25 cellular contexts compared by ENCODE assay signal in genomic region chr7:100111914-100112313, GRCh38.
"Had no signal": no experiment of that assay in that cellular context is flagged by ENCODE, and none has a peak within 500 bp of the region (broad histone marks: within the 10 kb centered on the region; RNA-seq: fewer than 3 reads in every experiment).

No MANE protein-coding gene starts in this region.

- H3K4me3 ChIP-seq: hepatocyte, lung, neural progenitor cell, stomach, suprapubic skin, transverse colon had no signal

- H3K9me3 Mint-ChIP-seq: activated CD4-positive, alpha-beta T cell treated with anti-CD3 and anti-CD28 coated beads, Interleukin-2, amount 10 ng/mL, durations not matched to agents 7 days and 5 days; activated naive CD4-positive, alpha-beta T cell treated with anti-CD3 and anti-CD28 coated beads, Interleukin-2, amount 50 U/mL, for 72 hours; activated T-helper 1 cell treated with anti-CD3 and anti-CD28 coated beads, Interleukin-12 subunit alpha, Interleukin-12 subunit beta, Interleukin-2, Interleukin-4 antibody, amounts not matched to agents 30 ng/mL and 10 ng/mL and 1 ng/mL, durations not matched to agents 14 hours and 24 hours and 36 hours; immature natural killer cell; naive B cell; neural progenitor cell; stimulated activated effector memory CD8-positive, alpha-beta T cell treated with anti-CD3 and anti-CD28 coated beads, Interleukin-12 subunit alpha, Interleukin-12 subunit beta, amount 100 ng/mL, for 72 hours had no signal

- H3K4me3 Mint-ChIP-seq: activated CD4-positive, alpha-beta T cell treated with anti-CD3 and anti-CD28 coated beads, Interleukin-2, amount 10 ng/mL, durations not matched to agents 7 days and 5 days; activated CD8-positive, alpha-beta T cell treated with anti-CD3 and anti-CD28 coated beads, Interleukin-2, amount 10 ng/mL, durations not matched to agents 7 days and 5 days; activated T-helper 1 cell treated with anti-CD3 and anti-CD28 coated beads, Interleukin-12 subunit alpha, Interleukin-12 subunit beta, Interleukin-2, Interleukin-4 antibody, amounts not matched to agents 30 ng/mL and 10 ng/mL and 1 ng/mL, durations not matched to agents 14 hours and 24 hours and 36 hours; immature natural killer cell; neural progenitor cell; stimulated activated effector memory CD8-positive, alpha-beta T cell treated with anti-CD3 and anti-CD28 coated beads, Interleukin-12 subunit alpha, Interleukin-12 subunit beta, amount 100 ng/mL, for 72 hours had no signal

- ATAC-seq: activated CD8-positive, alpha-beta T cell treated with anti-CD3 and anti-CD28 coated beads, Interleukin-2, amount 10 ng/mL, durations not matched to agents 7 days and 5 days; activated naive CD4-positive, alpha-beta T cell treated with anti-CD3 and anti-CD28 coated beads, Interleukin-2, amount 50 U/mL, for 72 hours; foreskin keratinocyte; left lobe of liver; sciatic nerve; stimulated activated effector memory CD8-positive, alpha-beta T cell treated with anti-CD3 and anti-CD28 coated beads, Interleukin-12 subunit alpha, Interleukin-12 subunit beta, amount 100 ng/mL, for 72 hours had no signal

- H3K27ac Mint-ChIP-seq: activated CD8-positive, alpha-beta T cell treated with anti-CD3 and anti-CD28 coated beads, Interleukin-2, amount 10 ng/mL, durations not matched to agents 7 days and 5 days; activated T-helper 1 cell treated with anti-CD3 and anti-CD28 coated beads, Interleukin-12 subunit alpha, Interleukin-12 subunit beta, Interleukin-2, Interleukin-4 antibody, amounts not matched to agents 30 ng/mL and 10 ng/mL and 1 ng/mL, durations not matched to agents 14 hours and 24 hours and 36 hours; immature natural killer cell; naive B cell; neural progenitor cell; stimulated activated effector memory CD8-positive, alpha-beta T cell treated with anti-CD3 and anti-CD28 coated beads, Interleukin-12 subunit alpha, Interleukin-12 subunit beta, amount 100 ng/mL, for 72 hours had no signal

- H3K4me1 ChIP-seq: foreskin keratinocyte, neural progenitor cell, stomach, suprapubic skin, transverse colon had no signal

- H3K9me3 ChIP-seq: stomach, suprapubic skin, transverse colon had no signal

- H3K36me3 ChIP-seq: neural progenitor cell had no signal

- H3K27ac ChIP-seq: foreskin keratinocyte, hepatocyte, neural progenitor cell, stomach, suprapubic skin, transverse colon, WERI-Rb-1 had no signal

- H3K27me3 ChIP-seq: foreskin keratinocyte, hepatocyte, neural progenitor cell, stomach, suprapubic skin, transverse colon had no signal

- DNase-seq: activated CD4-positive, alpha-beta T cell treated with anti-CD3 and anti-CD28 coated beads, Interleukin-2, amount 10 ng/mL, durations not matched to agents 7 days and 5 days; activated CD4-positive, CD25-positive, alpha-beta regulatory T cell treated with anti-CD3 and anti-CD28 coated beads, Interleukin-2, amount 50 U/mL, for 72 hours; activated CD8-positive, alpha-beta T cell treated with anti-CD3 and anti-CD28 coated beads, Interleukin-2, amount 10 ng/mL, durations not matched to agents 7 days and 5 days; activated gamma-delta T cell; aorta; central memory CD4-positive, alpha-beta T cell; dermis blood vessel endothelial cell; effector CD8-positive, alpha-beta T cell; foreskin keratinocyte; immature natural killer cell; naive B cell; small intestine; stimulated activated CD4-positive, alpha-beta T cell treated with anti-CD3 and anti-CD28 coated beads, Interleukin-2, amount 100 ng/mL, for 24 hours; stomach; transverse colon; WERI-Rb-1 had no signal

- H3K27me3 Mint-ChIP-seq: activated CD4-positive, alpha-beta T cell treated with anti-CD3 and anti-CD28 coated beads, Interleukin-2, amount 10 ng/mL, durations not matched to agents 7 days and 5 days; naive B cell had no signal

- H3K36me3 Mint-ChIP-seq: naive B cell had no signal
